27 cellular contexts compared by ENCODE assay signal in genomic region chr22:44488354-44488753, GRCh38. TPM values are rescaled to one million over a fixed set of nuclear protein-coding genes. Genes with fewer than 3 reads are reported as not detected.
DNase-seq lines count a peak whose midpoint lies in the region; ATAC-seq and TF ChIP-seq lines count a peak whose summit lies in the region.
"Had no signal": no experiment of that assay in that cellular context is flagged by ENCODE, and none has a peak within 500 bp of the region (broad histone marks: within the 10 kb centered on the region; RNA-seq: fewer than 3 reads in every experiment).

No MANE protein-coding gene starts in this region.

- H3K27me3 Mint-ChIP-seq in activated T-cell treated with anti-CD3 and anti-CD28 coated beads, Interleukin-2, amount 50 U/mL, for 72 hours (ENCODE audit: low read depth), result no peaks in the 10 kb centered on the region
- no peaks in the 10 kb centered on the region for H3K27me3 Mint-ChIP-seq in activated T-cell treated with anti-CD3 and anti-CD28 coated beads, Interleukin-2, amount 50 U/mL, for 24 hours
- H3K27me3 Mint-ChIP-seq in T-helper 17 cell (no peaks in the 10 kb centered on the region), immature natural killer cell (ENCODE audit: low read depth in 3 of 3) (no peaks in the 10 kb centered on the region)
- H3K27me3 Mint-ChIP-seq: B cell had no signal

- no peak for TF ChIP-seq POLR2A in gastrocnemius medialis (IDR thresholded peaks at IDR 0.05)

- POLR2A ChIA-PET in HEK293T (lab: Yijun Ruan, JAX), result no interaction called here

- no peaks in the 10 kb centered on the region for H3K27me3 ChIP-seq in gastrocnemius medialis

- H3K4me3 ChIP-seq in gastrocnemius medialis, result no peak overlapping the region
- H3K4me3 ChIP-seq: GM23338, PC-9 had no signal

- CTCF ChIA-PET in HEK293T (lab: Yijun Ruan, JAX), result no interaction called here

- peaks cover 5 to 9% of the 10 kb centered on the region in 2 donors for H3K4me1 ChIP-seq in gastrocnemius medialis

- peaks cover 7% of the 10 kb centered on the region for H3K4me1 Mint-ChIP-seq in activated T-cell treated with anti-CD3 and anti-CD28 coated beads, Interleukin-2, amount 50 U/mL, for 72 hours (ENCODE audit: low read depth)
- H3K4me1 Mint-ChIP-seq in activated T-cell treated with anti-CD3 and anti-CD28 coated beads, Interleukin-2, amount 50 U/mL, for 24 hours (ENCODE audit: low read depth), result peaks cover 13% of the 10 kb centered on the region
- H3K4me1 Mint-ChIP-seq in T-helper 17 cell, result peaks cover 12% of the 10 kb centered on the region
- H3K4me1 Mint-ChIP-seq in immature natural killer cell, result peaks cover 26 to 50% of the 10 kb centered on the region in 2 donors
- peaks cover 36% of the 10 kb centered on the region for H3K4me1 Mint-ChIP-seq in stimulated activated effector memory CD8-positive, alpha-beta T cell treated with anti-CD3 and anti-CD28 coated beads, Interleukin-12 subunit alpha, Interleukin-12 subunit beta, amount 100 ng/mL, for 72 hours
- H3K4me1 Mint-ChIP-seq: B cell had no signal

- no peaks in the 10 kb centered on the region for H3K36me3 ChIP-seq in gastrocnemius medialis

- no peak overlapping the region for H3K4me3 Mint-ChIP-seq in activated T-cell treated with anti-CD3 and anti-CD28 coated beads, Interleukin-2, amount 50 U/mL, for 72 hours
- H3K4me3 Mint-ChIP-seq in activated T-cell treated with anti-CD3 and anti-CD28 coated beads, Interleukin-2, amount 50 U/mL, for 24 hours, result no peak overlapping the region
- no peak overlapping the region for H3K4me3 Mint-ChIP-seq in T-helper 17 cell
- H3K4me3 Mint-ChIP-seq in immature natural killer cell, result peak overlapping the region in 1 of 5 donors; percentile 55
- no peak overlapping the region for H3K4me3 Mint-ChIP-seq in stimulated activated effector memory CD8-positive, alpha-beta T cell treated with anti-CD3 and anti-CD28 coated beads, Interleukin-12 subunit alpha, Interleukin-12 subunit beta, amount 100 ng/mL, for 72 hours
- H3K4me3 Mint-ChIP-seq: B cell, GM23338, H9 had no signal

- H3K27ac Mint-ChIP-seq in activated T-cell treated with anti-CD3 and anti-CD28 coated beads, Interleukin-2, amount 50 U/mL, for 72 hours, result peak overlapping the region; percentile 38
- H3K27ac Mint-ChIP-seq in activated T-cell treated with anti-CD3 and anti-CD28 coated beads, Interleukin-2, amount 50 U/mL, for 24 hours, result no peak overlapping the region
- H3K27ac Mint-ChIP-seq in T-helper 17 cell (peak overlapping the region; percentile 17), immature natural killer cell (peak overlapping the region in 5 of 6 donors; percentile 36 to 89 (median 71))
- peak overlapping the region; percentile 90 for H3K27ac Mint-ChIP-seq in stimulated activated effector memory CD8-positive, alpha-beta T cell treated with anti-CD3 and anti-CD28 coated beads, Interleukin-12 subunit alpha, Interleukin-12 subunit beta, amount 100 ng/mL, for 72 hours
- H3K27ac Mint-ChIP-seq: B cell, GM23338, H9 had no signal

- no peaks in the 10 kb centered on the region for H3K9me3 Mint-ChIP-seq in activated T-cell treated with anti-CD3 and anti-CD28 coated beads, Interleukin-2, amount 50 U/mL, for 72 hours
- no peaks in the 10 kb centered on the region for H3K9me3 Mint-ChIP-seq in activated T-cell treated with anti-CD3 and anti-CD28 coated beads, Interleukin-2, amount 50 U/mL, for 24 hours
- no peaks in the 10 kb centered on the region for H3K9me3 Mint-ChIP-seq in immature natural killer cell
- H3K9me3 Mint-ChIP-seq in stimulated activated effector memory CD8-positive, alpha-beta T cell treated with anti-CD3 and anti-CD28 coated beads, Interleukin-12 subunit alpha, Interleukin-12 subunit beta, amount 100 ng/mL, for 72 hours, result no peaks in the 10 kb centered on the region
- H3K9me3 Mint-ChIP-seq: GM23338, H9 had no signal

- TF ChIP-seq CTCF in gastrocnemius medialis (IDR thresholded peaks at IDR 0.05 in 4 of 5, conservative IDR thresholded peaks at IDR 0.05 in 1 of 5), result no peak

- in situ Hi-C loops in gastrocnemius medialis (cut with MboI; ENCODE audit: low sequenced_read_pairs in 4 of 4), result no loop called here

- ATAC-seq in activated T-cell treated with anti-CD3 and anti-CD28 coated beads, Interleukin-2, amount 50 U/mL, for 72 hours (replicated peaks in 1 of 2), result no peak
- ATAC-seq in T-helper 17 cell, result no peak
- no peak for ATAC-seq in stimulated activated effector memory CD8-positive, alpha-beta T cell treated with anti-CD3 and anti-CD28 coated beads, Interleukin-12 subunit alpha, Interleukin-12 subunit beta, amount 100 ng/mL, for 72 hours
- no peak for ATAC-seq in gastrocnemius medialis
- ATAC-seq: GM23338 had no signal

- H3K9me3 ChIP-seq in T-helper 17 cell (ENCODE audit: control insufficient read depth, low read length, poor library complexity, severe bottlenecking) (no peaks in the 10 kb centered on the region), gastrocnemius medialis (no peaks in the 10 kb centered on the region)

- no peak for DNase-seq in activated T-cell treated with anti-CD3 and anti-CD28 coated beads, Interleukin-2, amount 50 U/mL, for 72 hours
- no peak for DNase-seq in activated T-cell treated with anti-CD3 and anti-CD28 coated beads, Interleukin-2, amount 50 U/mL, for 24 hours
- DNase-seq in T-helper 17 cell (no peak), immature natural killer cell (no peak), KG1 (lab: John Stamatoyannopoulos, UW) (no peak), gastrocnemius medialis (no peak), HEK293T (ENCODE audit: extremely low spot score) (no peak)
- no peak for DNase-seq in stimulated activated effector memory CD8-positive, alpha-beta T cell treated with anti-CD3 and anti-CD28 coated beads, Interleukin-12 subunit alpha, Interleukin-12 subunit beta, amount 100 ng/mL, for 72 hours (ENCODE audit: low spot score in 2 of 2)
- DNase-seq: H9; IMR-90; MM.1S; NCI-H1048; NCI-H1417; NCI-H1694; NCI-H2029 treated with DMSO at 0.1 percent for 48 hours; NCI-H446 treated with DMSO at 0.1 percent for 48 hours; NCI-H526; NCI-H82; NK-92 treated with Interleukin-12 subunit alpha and Interleukin-12 subunit beta, amount 100 ng/mL, for 24 hours; PC-9; SHP77 had no signal

- intact Hi-C loops in gastrocnemius medialis (cut with DNase I; ENCODE audit: low total_unique reads), result no loop called here

- H3K27ac ChIP-seq in gastrocnemius medialis, result no peak overlapping the region
- H3K27ac ChIP-seq: 22Rv1, C4-2B, KMS-11, PC-9, RWPE1 had no signal

- no peaks in the 10 kb centered on the region for H3K36me3 Mint-ChIP-seq in activated T-cell treated with anti-CD3 and anti-CD28 coated beads, Interleukin-2, amount 50 U/mL, for 72 hours (ENCODE audit: insufficient read depth in 2 of 2)
- H3K36me3 Mint-ChIP-seq in activated T-cell treated with anti-CD3 and anti-CD28 coated beads, Interleukin-2, amount 50 U/mL, for 24 hours (ENCODE audit: low read depth), result no peaks in the 10 kb centered on the region
- H3K36me3 Mint-ChIP-seq in T-helper 17 cell (ENCODE audit: low read depth) (peaks cover 3% of the 10 kb centered on the region), immature natural killer cell (peaks cover 6 to 10% (median 10%) of the 10 kb centered on the region in 3 donors)
- no peaks in the 10 kb centered on the region for H3K36me3 Mint-ChIP-seq in stimulated activated effector memory CD8-positive, alpha-beta T cell treated with anti-CD3 and anti-CD28 coated beads, Interleukin-12 subunit alpha, Interleukin-12 subunit beta, amount 100 ng/mL, for 72 hours

TF ChIP-seq in HEK293T, 16 proteins besides CTCF, POLR2A, EP300 and RAD21:
- TF ChIP-seq SUZ12 (IDR thresholded peaks at IDR 0.05), result no peak
- no peak for TF ChIP-seq HDGF (IDR thresholded peaks at IDR 0.05; ENCODE audit: borderline replicate concordance)
- no peak for TF ChIP-seq TARDBP (IDR thresholded peaks at IDR 0.05)
- TF ChIP-seq BHLHE40 (IDR thresholded peaks at IDR 0.05; ENCODE audit: borderline replicate concordance), result no peak
- TF ChIP-seq FOXK2 (IDR thresholded peaks at IDR 0.05), result no peak
- no peak for TF ChIP-seq ELF4 (IDR thresholded peaks at IDR 0.05)
- TF ChIP-seq ZNF384 (IDR thresholded peaks at IDR 0.05), result no peak
- TF ChIP-seq ARNT (IDR thresholded peaks at IDR 0.05), result no peak
- TF ChIP-seq PKNOX1 (IDR thresholded peaks at IDR 0.05), result no peak
- no peak for TF ChIP-seq SP1 (IDR thresholded peaks at IDR 0.05)
- TF ChIP-seq FOXA1 (IDR thresholded peaks at IDR 0.05), result no peak
- no peak for TF ChIP-seq CTBP1 (IDR thresholded peaks at IDR 0.05; ENCODE audit: borderline replicate concordance)
- no peak for TF ChIP-seq LEF1 (IDR thresholded peaks at IDR 0.05; ENCODE audit: borderline replicate concordance)
- TF ChIP-seq NFRKB (IDR thresholded peaks at IDR 0.05), result no peak
- TF ChIP-seq FOXM1 (IDR thresholded peaks at IDR 0.05; ENCODE audit: borderline replicate concordance), result no peak
- TF ChIP-seq L3MBTL2 (conservative IDR thresholded peaks at IDR 0.05), result no peak

RNA-seq across cellular contexts. Expression of gene RTL6, which starts 9.7 kb away (rescaled TPM):
- 10 to 100 TPM; 11.9 to 12.9 TPM for total RNA-seq in activated T-cell treated with anti-CD3 and anti-CD28 coated beads, Interleukin-2, amount 50 U/mL, for 72 hours
- total RNA-seq in T-helper 17 cell (10 to 100 TPM; 11.0 to 13.3 TPM), gastrocnemius medialis (10 to 100 TPM; 21.4 to 29.2 (median 26.5) TPM)
- polyA plus RNA-seq in immature natural killer cell, result 10 to 100 TPM in 1 of 3 donors, 1 to 10 TPM in 2; 6.6 to 18.8 (median 9.4) TPM
